ENCODE assay signal across 23 cellular contexts in the genomic region with DNA sequence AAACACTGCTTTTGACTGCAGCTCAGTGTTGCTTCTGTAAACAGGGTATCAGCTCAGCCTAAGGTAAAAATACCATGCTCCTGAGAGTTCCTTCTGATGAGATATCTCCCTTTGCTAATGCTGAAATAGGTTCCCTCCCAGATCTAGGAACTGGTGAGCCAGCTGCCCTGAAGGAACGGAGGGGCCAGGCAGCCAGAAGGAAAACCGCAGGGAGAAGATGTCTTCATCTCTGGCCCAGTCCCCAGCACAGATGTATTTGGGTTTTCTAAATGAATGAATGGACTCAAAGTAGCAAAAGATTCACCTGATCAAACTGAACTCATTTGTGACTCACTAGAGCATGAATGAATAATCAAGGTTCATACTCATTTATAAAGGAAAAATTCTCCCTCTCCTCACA.
DNase-seq lines count a peak whose midpoint lies in the region; ATAC-seq and TF ChIP-seq lines count a peak whose summit lies in the region.
"Had no signal": no experiment of that assay in that cellular context is flagged by ENCODE, and none has a peak within 500 bp of the region (broad histone marks: within the 10 kb centered on the region; RNA-seq: fewer than 3 reads in every experiment).

No MANE protein-coding gene starts in this region.

- no peaks in the 10 kb centered on the region for H3K9me3 Mint-ChIP-seq in HFFc6
- H3K9me3 Mint-ChIP-seq: activated CD4-positive, alpha-beta T cell treated with anti-CD3 and anti-CD28 coated beads, Interleukin-2, amount 10 ng/mL, durations not matched to agents 7 days and 5 days had no signal

- no peak overlapping the region for H2AFZ ChIP-seq in smooth muscle cell (ENCODE audit: low read depth)

- peaks cover 78% of the 10 kb centered on the region for H3K4me1 Mint-ChIP-seq in HFFc6 (ENCODE audit: low read depth)
- H3K4me1 Mint-ChIP-seq: activated CD4-positive, alpha-beta T cell treated with anti-CD3 and anti-CD28 coated beads, Interleukin-2, amount 10 ng/mL, durations not matched to agents 7 days and 5 days; naive thymus-derived CD8-positive, alpha-beta T cell had no signal

- ATAC-seq in gastroesophageal sphincter, result no peak
- ATAC-seq: naive thymus-derived CD8-positive, alpha-beta T cell; WTC11 had no signal

- peaks cover 26% of the 10 kb centered on the region for H3K36me3 Mint-ChIP-seq in HFFc6 (ENCODE audit: low read depth)
- H3K36me3 Mint-ChIP-seq: naive thymus-derived CD8-positive, alpha-beta T cell; WTC11 had no signal

- peak overlapping the region; percentile 72 for H3K27ac ChIP-seq in SJSA1
- H3K27ac ChIP-seq in smooth muscle cell (ENCODE audit: low read depth), result peak overlapping the region; percentile 88
- no peak overlapping the region for H3K27ac ChIP-seq in gastroesophageal sphincter
- H3K27ac ChIP-seq: colonic mucosa had no signal

- peak overlapping the region; percentile 12 for H3K9ac ChIP-seq in smooth muscle cell (ENCODE audit: low read depth)

- peak; percentile 37 for DNase-seq in HFFc6
- no peak for DNase-seq in SJSA1 (ENCODE audit: low read depth in 1 of 2, low spot score in 2 of 2)
- peak; percentile 24 for DNase-seq in fibroblast of peridontal ligament (ENCODE audit: extremely low read depth)
- DNase-seq in smooth muscle cell (lab: John Stamatoyannopoulos, UW; ENCODE audit: unreplicated experiment), result no peak
- no peak for DNase-seq in DMS114 treated with DMSO at 0.1 percent for 48 hours (lab: John Stamatoyannopoulos, UW; ENCODE audit: unreplicated experiment)
- DNase-seq in Kasumi-1 (lab: John Stamatoyannopoulos, UW), result no peak
- DNase-seq: activated CD4-positive, alpha-beta T cell treated with anti-CD3 and anti-CD28 coated beads, Interleukin-2, amount 10 ng/mL, durations not matched to agents 7 days and 5 days; activated naive CD4-positive, alpha-beta T cell treated with anti-CD3 and anti-CD28 coated beads, Interleukin-2, amount 50 U/mL, for 16 hours; Calu3; colonic mucosa; effector memory CD4-positive, alpha-beta T cell; KBM-7; midbrain; naive thymus-derived CD8-positive, alpha-beta T cell; NCI-H146; NCI-H510A; nucleus accumbens; Right ventricle myocardium superior; stimulated activated naive CD4-positive, alpha-beta T cell treated with Interleukin-2 at 50 U/mL for 16 hours; T1000 had no signal

- no peak for TF ChIP-seq CTCF in HFFc6 (IDR thresholded peaks at IDR 0.05)
- TF ChIP-seq CTCF in smooth muscle cell (IDR thresholded peaks at IDR 0.05; ENCODE audit: borderline replicate concordance, insufficient read depth, poor library complexity, severe bottlenecking), result no peak
- TF ChIP-seq CTCF in gastroesophageal sphincter (IDR thresholded peaks at IDR 0.05), result no peak

- H3F3A ChIP-seq in smooth muscle cell (ENCODE audit: low read depth), result peaks cover 20% of the 10 kb centered on the region

- H3K9me3 ChIP-seq in SJSA1 (replicated peaks) (peaks cover 3% of the 10 kb centered on the region; the same call in 1 of the 2 replicates), smooth muscle cell (replicated peaks; ENCODE audit: low read depth) (no peaks in the 10 kb centered on the region), gastroesophageal sphincter (peaks cover 0 to 6% (median 0%) of the 10 kb centered on the region in 3 donors)
- H3K9me3 ChIP-seq: colonic mucosa had no signal

- peak overlapping the region; percentile 95 for H3K27ac Mint-ChIP-seq in HFFc6
- H3K27ac Mint-ChIP-seq: activated CD4-positive, alpha-beta T cell treated with anti-CD3 and anti-CD28 coated beads, Interleukin-2, amount 10 ng/mL, durations not matched to agents 7 days and 5 days; activated T-helper 1 cell treated with anti-CD3 and anti-CD28 coated beads, Interleukin-12 subunit alpha, Interleukin-12 subunit beta, Interleukin-2, Interleukin-4 antibody, amounts not matched to agents 30 ng/mL and 10 ng/mL and 1 ng/mL, durations not matched to agents 14 hours and 24 hours and 36 hours; WTC11 had no signal

- H3K27me3 Mint-ChIP-seq in HFFc6 (ENCODE audit: insufficient read depth), result no peaks in the 10 kb centered on the region; the same call in 1 of the 2 replicates
- H3K27me3 Mint-ChIP-seq: activated CD4-positive, alpha-beta T cell treated with anti-CD3 and anti-CD28 coated beads, Interleukin-2, amount 10 ng/mL, durations not matched to agents 7 days and 5 days had no signal

- H3K4me1 ChIP-seq in SJSA1 (replicated peaks), result peaks cover 28% of the 10 kb centered on the region
- peaks cover 25% of the 10 kb centered on the region for H3K4me1 ChIP-seq in smooth muscle cell (ENCODE audit: low read depth)
- no peaks in the 10 kb centered on the region for H3K4me1 ChIP-seq in gastroesophageal sphincter
- H3K4me1 ChIP-seq: colonic mucosa had no signal

- 87% methylated on average over 2 of the region's 2 CpGs for WGBS in smooth muscle cell (ENCODE audit: low lambda C conversion rate)
- 100% methylated on average over 2 of the region's 2 CpGs; no CpG with 5 or more reads in 1 of the 2 donors for WGBS in gastroesophageal sphincter (ENCODE audit: low coverage in 1 of 2), 2 donors

- H3K4me2 ChIP-seq in smooth muscle cell, result no peak overlapping the region

- H4K20me1 ChIP-seq in smooth muscle cell (ENCODE audit: low read depth), result no peaks in the 10 kb centered on the region

- TF ChIP-seq POLR2A in gastroesophageal sphincter (IDR thresholded peaks at IDR 0.05), result no peak

- no peak for TF ChIP-seq EP300 in gastroesophageal sphincter (IDR thresholded peaks at IDR 0.05)

- no peaks in the 10 kb centered on the region for H3K27me3 ChIP-seq in SJSA1 (replicated peaks)
- H3K27me3 ChIP-seq in smooth muscle cell (ENCODE audit: low read depth), result no peaks in the 10 kb centered on the region
- no peaks in the 10 kb centered on the region for H3K27me3 ChIP-seq in gastroesophageal sphincter
- H3K27me3 ChIP-seq: colonic mucosa had no signal

- H3K79me2 ChIP-seq in smooth muscle cell (ENCODE audit: low read depth), result no peaks in the 10 kb centered on the region

- H3K4me3 Mint-ChIP-seq in HFFc6, result peak overlapping the region; percentile 52
- H3K4me3 Mint-ChIP-seq: activated CD4-positive, alpha-beta T cell treated with anti-CD3 and anti-CD28 coated beads, Interleukin-2, amount 10 ng/mL, durations not matched to agents 7 days and 5 days; activated T-helper 1 cell treated with anti-CD3 and anti-CD28 coated beads, Interleukin-12 subunit alpha, Interleukin-12 subunit beta, Interleukin-2, Interleukin-4 antibody, amounts not matched to agents 30 ng/mL and 10 ng/mL and 1 ng/mL, durations not matched to agents 14 hours and 24 hours and 36 hours; naive thymus-derived CD8-positive, alpha-beta T cell; WTC11 had no signal

- H3K36me3 ChIP-seq in SJSA1 (no peaks in the 10 kb centered on the region), smooth muscle cell (ENCODE audit: low read depth) (no peaks in the 10 kb centered on the region), gastroesophageal sphincter (no peaks in the 10 kb centered on the region)
- H3K36me3 ChIP-seq: colonic mucosa had no signal

- H3K4me3 ChIP-seq in SJSA1 (no peak overlapping the region), smooth muscle cell (no peak overlapping the region), gastroesophageal sphincter (no peak overlapping the region)
- H3K4me3 ChIP-seq: colonic mucosa had no signal

Comparison
In these comparisons a context has a peak if more than half of its experiments do, and no peak if none do; other contexts are left out.
1. DNase-seq: peak in HFFc6 (single experiment) and fibroblast of peridontal ligament (single experiment); none in SJSA1 (0 of 2), smooth muscle cell (single experiment), DMS114 treated with DMSO at 0.1 percent for 48 hours (single experiment) and Kasumi-1 (0 of 2).
2. H3K27ac ChIP-seq: peak in SJSA1 (single experiment) and smooth muscle cell (single experiment); none in gastroesophageal sphincter (0 of 4).